Comparison of ENCODE assay signal across 9 cellular contexts in the genomic region with DNA sequence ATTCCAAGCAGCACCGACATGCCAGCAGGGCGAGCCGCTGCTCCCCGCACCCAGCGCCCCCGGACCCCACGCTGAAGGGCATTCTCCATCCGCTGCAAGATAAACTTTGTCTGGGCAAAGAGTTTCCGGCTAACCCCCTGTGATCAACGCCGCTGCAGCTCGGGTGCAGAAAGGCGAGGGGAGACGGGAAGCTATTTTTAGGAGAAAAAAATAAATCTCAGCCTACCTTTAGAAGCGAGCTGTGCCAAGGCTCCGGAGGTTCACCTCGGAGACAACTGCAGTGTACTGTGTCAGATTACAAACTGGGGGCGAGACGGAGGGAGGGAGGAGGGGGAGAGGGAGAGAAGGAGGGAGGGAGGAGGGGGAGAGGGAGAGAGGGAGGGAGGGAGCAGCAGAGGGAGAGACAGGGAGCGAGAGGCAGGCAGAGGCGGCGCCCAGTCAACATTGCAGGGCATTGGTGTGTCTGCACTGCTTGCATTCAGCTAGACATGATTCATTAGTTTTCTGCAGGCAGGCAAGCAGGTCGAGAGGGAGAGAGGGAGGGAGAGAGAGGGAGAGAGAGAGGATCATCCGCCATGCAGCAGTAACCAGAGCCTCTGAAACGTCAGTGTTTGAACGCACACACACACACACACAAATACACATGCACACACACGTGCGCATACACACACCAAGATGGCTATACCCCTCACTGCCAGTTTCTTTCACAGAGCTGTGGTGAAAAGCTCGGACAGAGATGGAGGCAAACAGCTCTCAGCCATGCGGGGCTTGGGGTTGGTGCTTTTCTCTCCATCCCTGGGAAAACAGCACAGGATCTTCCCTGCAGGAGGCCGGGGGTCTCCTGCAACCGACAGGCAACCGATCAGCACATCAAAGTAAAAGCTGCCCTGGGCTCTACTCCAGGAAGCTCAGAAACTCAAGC. TPM values are rescaled to one million over a fixed set of nuclear protein-coding genes. Genes with fewer than 3 reads are reported as not detected.
A peak's percentile ranks its signal among the peaks of the same experiment; 100 is the strongest.
DNase-seq lines count a peak whose midpoint lies in the region; ATAC-seq, FAIRE-seq and TF ChIP-seq lines count a peak whose summit lies in the region.
"Had no signal": no experiment of that assay in that cellular context is flagged by ENCODE, and none has a peak within 500 bp of the region (broad histone marks: within the 10 kb centered on the region; RNA-seq: fewer than 3 reads in every experiment).

RIMBP2 (minus strand) TSS at position 304 of the 922 bp plus-strand sequence. CDS start 237,286 bp downstream, outside the sequence.

- no peak within 1 kb of the TSS for H3K9ac ChIP-seq in smooth muscle cell (ENCODE audit: low read depth)

- H3K27ac ChIP-seq in A673 (ENCODE audit: low read depth, low read length, poor library complexity, severe bottlenecking) (no peak within 1 kb of the TSS), smooth muscle cell (ENCODE audit: low read depth) (no peak within 1 kb of the TSS)

- no peaks in the 10 kb centered on the region for H4K20me1 ChIP-seq in smooth muscle cell (ENCODE audit: low read depth)

- no peak for ATAC-seq in GM19351 (IDR thresholded peaks at IDR 0.05; ENCODE audit: unreplicated experiment)
- no peak for ATAC-seq in GM19467 (IDR thresholded peaks at IDR 0.05; ENCODE audit: unreplicated experiment)

- intact Hi-C loops in A673 (cut with micrococcal nuclease; ENCODE audit: unreplicated experiment), result no loop called here

- BruUV-seq in A673 (replicated peaks; lab: Mats Ljungman, UMichigan), result no TSS peak

- FAIRE-seq in GM19239 (lab: Jason Lieb, UNC), result no peak

- DNase-seq in A673 (ENCODE audit: low spot score) (peak; percentile 60), HK-2 (ENCODE audit: unreplicated experiment) (peak; percentile 21), SK-N-DZ (ENCODE audit: low spot score) (peak; percentile 96), smooth muscle cell (lab: John Stamatoyannopoulos, UW; ENCODE audit: unreplicated experiment) (no peak), GM19239 (ENCODE audit: insufficient read length, low spot score) (no peak)

- under 1% methylated on average over 29 of the region's 33 CpGs for WGBS in smooth muscle cell (ENCODE audit: low lambda C conversion rate)

- peak within 1 kb of the TSS; percentile 94 for H3K4me2 ChIP-seq in smooth muscle cell

- CTCF ChIA-PET in A673 (lab: Charles Lee), result interaction anchor here (0.7 kb wide), 1 partner anchor 254 kb away, joined by 6 read pairs; no protein-coding TSS in a partner anchor

- POLR2A ChIA-PET in A673 (lab: Charles Lee; ENCODE audit: low non-redundant PET), result interaction anchor here (0.7 kb wide), 1 partner anchor 75 kb away, joined by 12 read pairs; no protein-coding TSS in a partner anchor

- peaks cover 16% of the 10 kb centered on the region for H3K4me1 ChIP-seq in A673 (ENCODE audit: insufficient read depth, low read length, poor library complexity, severe bottlenecking)
- peaks cover 22% of the 10 kb centered on the region for H3K4me1 ChIP-seq in smooth muscle cell (ENCODE audit: low read depth)

- H3K4me3 ChIP-seq in A673 (ENCODE audit: low read depth, low read length, poor library complexity, severe bottlenecking) (peak within 1 kb of the TSS; percentile 47), iPS-11a (ENCODE audit: low read depth, low read length) (peak within 1 kb of the TSS; percentile 71), smooth muscle cell (peak within 1 kb of the TSS; percentile 65)

- H2AFZ ChIP-seq in smooth muscle cell (ENCODE audit: low read depth), result peak within 1 kb of the TSS; percentile 83

- no peaks in the 10 kb centered on the region for H3K9me3 ChIP-seq in A673 (ENCODE audit: low read depth, low read length, poor library complexity, severe bottlenecking)
- H3K9me3 ChIP-seq in smooth muscle cell (replicated peaks; ENCODE audit: low read depth), result no peaks in the 10 kb centered on the region

- H3K36me3 ChIP-seq in A673 (ENCODE audit: insufficient read depth, low read length, poor library complexity, severe bottlenecking) (no peaks in the 10 kb centered on the region), smooth muscle cell (ENCODE audit: low read depth) (no peaks in the 10 kb centered on the region)

- TF ChIP-seq CTCF in A673 (conservative IDR thresholded peaks at IDR 0.05; ENCODE audit: low read depth, low read length) (no peak), smooth muscle cell (IDR thresholded peaks at IDR 0.05; ENCODE audit: borderline replicate concordance, insufficient read depth, poor library complexity, severe bottlenecking) (no peak)

- peaks cover 58% of the 10 kb centered on the region for H3K27me3 ChIP-seq in A673 (replicated peaks; ENCODE audit: insufficient read depth, low read depth, low read length, poor library complexity)
- peaks cover 59% of the 10 kb centered on the region for H3K27me3 ChIP-seq in smooth muscle cell (ENCODE audit: low read depth)

- H3K79me2 ChIP-seq in smooth muscle cell (ENCODE audit: low read depth), result no peaks in the 10 kb centered on the region

- H3F3A ChIP-seq in smooth muscle cell (ENCODE audit: low read depth), result no peaks in the 10 kb centered on the region

RNA-seq across cellular contexts. Expression of gene RIMBP2, which starts in this region (rescaled TPM):
- total RNA-seq in A673 (2021) (0.95 and 1.0 TPM in 2 replicates), smooth muscle cell (0.13 and 2.3 TPM in 2 replicates)
- 58.4 and 88.5 TPM in 2 replicates for polyA plus RNA-seq in SK-N-DZ (2014; cell fraction: cytosol; rRNA removed)
- polyA plus RNA-seq in SK-N-DZ (2014; cell fraction: nucleus; rRNA removed), result 154 and 333 TPM in 2 replicates
- polyA plus RNA-seq in smooth muscle cell, result 0.14 TPM in 1 of 2 replicates, not detected in the other
- total RNA-seq: activated CD8-positive, alpha-beta memory T cell treated with anti-CD3 and anti-CD28 coated beads for 36 hours had no signal

Comparison
In these comparisons a context has a peak if more than half of its experiments do, and no peak if none do; other contexts are left out.
1. DNase-seq: peak in A673 (single experiment), HK-2 (single experiment) and SK-N-DZ (single experiment); none in smooth muscle cell (single experiment) and GM19239 (single experiment).
2. Peak in every context shown above with its lines, with median percentiles within 50 percentile points of each other: H3K4me3 ChIP-seq.